14 cellular contexts compared by ENCODE assay signal in genomic region chr2:240680185-240680584, GRCh38. TPM values are rescaled to one million over a fixed set of nuclear protein-coding genes. Genes with fewer than 3 reads are reported as not detected.
"Had no signal": no experiment of that assay in that cellular context is flagged by ENCODE, and none has a peak within 500 bp of the region (broad histone marks: within the 10 kb centered on the region; RNA-seq: fewer than 3 reads in every experiment).

No MANE protein-coding gene starts in this region.

RNA-seq across cellular contexts. Expression of gene AQP12B, which starts 2.5 kb away (rescaled TPM):
- total RNA-seq: activated B cell treated with CpG ODN at 0.5 μM for 24 hours; activated CD4-positive, alpha-beta memory T cell treated with anti-CD3 and anti-CD28 coated beads for 36 hours; activated CD4-positive, alpha-beta memory T cell treated with anti-CD3 and anti-CD28 coated beads, Interleukin-2, amount 10 ng/mL, durations not matched to agents 7 days and 5 days; activated CD4-positive, alpha-beta T cell treated with anti-CD3 and anti-CD28 coated beads for 36 hours; activated CD4-positive, alpha-beta T cell treated with anti-CD3 and anti-CD28 coated beads, Interleukin-2, amount 10 ng/mL, durations not matched to agents 7 days and 5 days; activated CD8-positive, alpha-beta memory T cell treated with anti-CD3 and anti-CD28 coated beads for 36 hours; activated CD8-positive, alpha-beta memory T cell treated with anti-CD3 and anti-CD28 coated beads, Interleukin-2, amount 10 ng/mL, durations not matched to agents 7 days and 5 days; activated CD8-positive, alpha-beta T cell treated with anti-CD3 and anti-CD28 coated beads for 36 hours; activated CD8-positive, alpha-beta T cell treated with anti-CD3 and anti-CD28 coated beads, Interleukin-2, amount 10 ng/mL, durations not matched to agents 7 days and 5 days; T-cell; T-helper 1 cell treated with Interleukin-12 subunit alpha and Interleukin-12 subunit beta and Interleukin-4 antibody, amounts not matched to agents 30 ng/mL and 1 ng/mL, for 36 hours; T-helper 17 cell; T-helper 2 cell treated with Interferon-gamma antibody and Interleukin-4, amounts not matched to agents 100 ng/mL and 5 ng/mL, for 36 hours; WTC11 had no signal

RNA-seq across cellular contexts. Expression of gene AQP12A, which starts 11.5 kb away (rescaled TPM):
- total RNA-seq: activated B cell treated with CpG ODN at 0.5 μM for 24 hours; activated CD4-positive, alpha-beta memory T cell treated with anti-CD3 and anti-CD28 coated beads for 36 hours; activated CD4-positive, alpha-beta memory T cell treated with anti-CD3 and anti-CD28 coated beads, Interleukin-2, amount 10 ng/mL, durations not matched to agents 7 days and 5 days; activated CD4-positive, alpha-beta T cell treated with anti-CD3 and anti-CD28 coated beads for 36 hours; activated CD4-positive, alpha-beta T cell treated with anti-CD3 and anti-CD28 coated beads, Interleukin-2, amount 10 ng/mL, durations not matched to agents 7 days and 5 days; activated CD8-positive, alpha-beta memory T cell treated with anti-CD3 and anti-CD28 coated beads for 36 hours; activated CD8-positive, alpha-beta memory T cell treated with anti-CD3 and anti-CD28 coated beads, Interleukin-2, amount 10 ng/mL, durations not matched to agents 7 days and 5 days; activated CD8-positive, alpha-beta T cell treated with anti-CD3 and anti-CD28 coated beads for 36 hours; activated CD8-positive, alpha-beta T cell treated with anti-CD3 and anti-CD28 coated beads, Interleukin-2, amount 10 ng/mL, durations not matched to agents 7 days and 5 days; T-cell; T-helper 1 cell treated with Interleukin-12 subunit alpha and Interleukin-12 subunit beta and Interleukin-4 antibody, amounts not matched to agents 30 ng/mL and 1 ng/mL, for 36 hours; T-helper 17 cell; T-helper 2 cell treated with Interferon-gamma antibody and Interleukin-4, amounts not matched to agents 100 ng/mL and 5 ng/mL, for 36 hours; WTC11 had no signal
